8 cellular contexts compared by ENCODE assay signal in the genomic region with DNA sequence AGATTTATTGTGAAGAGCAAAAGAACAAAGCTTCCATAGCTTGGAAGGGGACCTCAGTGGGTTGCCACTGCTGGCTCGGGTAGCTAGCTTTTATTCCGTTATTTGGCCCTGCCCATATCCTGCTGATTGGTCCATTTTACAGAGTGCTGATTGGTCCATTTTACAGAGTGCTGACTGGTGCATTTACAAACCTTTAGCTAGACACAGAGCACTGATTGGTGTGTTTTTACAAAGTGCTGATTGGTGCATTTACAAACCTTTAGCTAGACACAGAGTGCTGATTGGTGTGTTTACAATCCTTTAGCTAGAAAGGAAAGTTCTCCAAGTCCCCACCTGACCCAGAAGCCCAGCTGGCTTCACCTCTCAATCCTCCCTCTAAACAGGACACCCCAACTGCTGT.
DNase-seq lines count a peak whose midpoint lies in the region; ATAC-seq, FAIRE-seq and TF ChIP-seq lines count a peak whose summit lies in the region.
"Not testable (repeated sequence)": the region's sequence is repeated elsewhere in the genome, so short reads cannot be mapped to it uniquely, and the experiment has no call there.

No MANE protein-coding gene starts in this region.

- H3K27ac Mint-ChIP-seq in WTC11, result not testable (repeated sequence)
- H3K27ac Mint-ChIP-seq in endodermal cell, result peak overlapping the region; percentile 90

- not testable (repeated sequence) for H3K9ac ChIP-seq in BLaER1; BLaER1 treated with 17β-estradiol and CSF1 and Interleukin-3, amounts not matched to agents 10 nM and 100 nM; K562 (ENCODE audit: insufficient read depth in 1 of 2, low read depth in 2 of 2, low read length in 2 of 2); endodermal cell (ENCODE audit: extremely low read depth, low read length, poor library complexity, severe bottlenecking); mesendoderm (ENCODE audit: low read length)

- TF ChIP-seq CTCF in A549 (IDR thresholded peaks at IDR 0.05); WTC11 (IDR thresholded peaks at IDR 0.05); K562 (IDR thresholded peaks at IDR 0.05 in 2 of 3, conservative IDR thresholded peaks at IDR 0.05 in 1 of 3; ENCODE audit: insufficient read depth in 2 of 3, low read depth in 1 of 3, low read length in 3 of 3); endodermal cell (conservative IDR thresholded peaks at IDR 0.05); esophagus muscularis mucosa (IDR thresholded peaks at IDR 0.05): not testable (repeated sequence)

- H4K20me1 ChIP-seq in BLaER1; BLaER1 treated with 17β-estradiol and CSF1 and Interleukin-3, amounts not matched to agents 10 nM and 100 nM; K562 (replicated peaks; ENCODE audit: control insufficient read depth, insufficient read depth, low read length): not testable (repeated sequence)

- CTCF ChIA-PET in A549 (lab: Yijun Ruan, JAX) (interaction anchor here (0.6 to 1.0 kb wide), 2 partner anchors 13 to 14 kb away, joined by 3 read pairs; no protein-coding TSS in a partner anchor), WTC11 (lab: Charles Lee) (interaction anchor here (1.4 kb wide), 1 partner anchor 8 kb away, joined by 4 read pairs; no protein-coding TSS in a partner anchor)
- CTCF ChIA-PET in K562 (lab: Yijun Ruan, JAX; ENCODE audit: low intra/inter-chr PET ratio), result not testable (repeated sequence)

- H3K27ac ChIP-seq in A549; BLaER1; BLaER1 treated with 17β-estradiol and CSF1 and Interleukin-3, amounts not matched to agents 10 nM and 100 nM; K562 (ENCODE audit: extremely low read depth, low read depth, low read length); endodermal cell (ENCODE audit: low read depth, low read length); esophagus muscularis mucosa (replicated peaks in 1 of 4); mesendoderm (ENCODE audit: low read depth, low read length): not testable (repeated sequence)

- in situ Hi-C loops in K562 (cut with MboI), result not testable (repeated sequence)

- H2BK5ac ChIP-seq in mesendoderm (ENCODE audit: low read length), result not testable (repeated sequence)

- DNase-seq in A549 (ENCODE audit: low read depth in 1 of 2, low spot score in 1 of 2); WTC11 (ENCODE audit: low spot score); K562 (ENCODE audit: extremely low read depth in 1 of 4, low spot score in 3 of 4); endodermal cell; mesendoderm: not testable (repeated sequence)
- peak; percentile 17 for DNase-seq in esophagus muscularis mucosa (ENCODE audit: extremely low spot score)

- H3K36me3 Mint-ChIP-seq in WTC11; endodermal cell (ENCODE audit: low read depth): not testable (repeated sequence)

- not testable (repeated sequence) for H3K4me2 ChIP-seq in A549; K562 (ENCODE audit: insufficient read depth, low read length); mesendoderm (ENCODE audit: low read length)
- H3K4me2 ChIP-seq in BLaER1, result peak overlapping the region; percentile 61
- H3K4me2 ChIP-seq in BLaER1 treated with 17β-estradiol and CSF1 and Interleukin-3, amounts not matched to agents 10 nM and 100 nM, result peak overlapping the region in 9 of 11 experiments; percentile 20 to 67 (median 40); a peak in 16 of 22 replicates

- not testable (repeated sequence) for H3K27me3 ChIP-seq in BLaER1; BLaER1 treated with 17β-estradiol and CSF1 and Interleukin-3, amounts not matched to agents 10 nM and 100 nM; K562 (ENCODE audit: control insufficient read depth in 2 of 2, insufficient read depth in 2 of 2, low read length in 2 of 2); endodermal cell (ENCODE audit: control insufficient read depth, insufficient read depth, low read length, poor library complexity, severe bottlenecking); esophagus muscularis mucosa; mesendoderm (ENCODE audit: insufficient read depth, low read length, poor library complexity)

- not testable (repeated sequence) for H2AFZ ChIP-seq in K562 (ENCODE audit: low read depth, low read length)

- not testable (repeated sequence) for H3K9me3 ChIP-seq in A549; BLaER1; K562 (replicated peaks; ENCODE audit: control insufficient read depth, insufficient read depth, low read depth, low read length); endodermal cell (ENCODE audit: control insufficient read depth, low read length); esophagus muscularis mucosa
- peaks cover under 1 to 14% (median 7%) of the 10 kb centered on the region in 11 experiments; a peak in 12 of 22 replicates for H3K9me3 ChIP-seq in BLaER1 treated with 17β-estradiol and CSF1 and Interleukin-3, amounts not matched to agents 10 nM and 100 nM (replicated peaks in 1 of 11)

- H4K8ac ChIP-seq in mesendoderm (ENCODE audit: low read depth, low read length), result not testable (repeated sequence)

- 12% methylated on average over 2 of the region's 2 CpGs for WGBS in A549 (ENCODE audit: missing lambda C conversion rate)
- WGBS in K562 (ENCODE audit: insufficient coverage, low coverage, missing lambda C conversion rate), result 44% methylated on average over 2 of the region's 2 CpGs
- 79 to 94% methylated on average over 2 of the region's 2 CpGs for WGBS in endodermal cell (ENCODE audit: insufficient coverage in 1 of 2, insufficient read length in 1 of 2), 2 experiments
- whole genome bisulfite sequencing in esophagus muscularis mucosa, result 27% methylated on average over 2 of the region's 2 CpGs
- WGBS in mesendoderm (ENCODE audit: extremely low coverage, insufficient coverage, low lambda C conversion rate), result no CpG with 5 or more reads among the region's 2 CpGs

- not testable (repeated sequence) for H3K36me3 ChIP-seq in BLaER1; BLaER1 treated with 17β-estradiol and CSF1 and Interleukin-3, amounts not matched to agents 10 nM and 100 nM; K562 (ENCODE audit: control insufficient read depth, insufficient read depth, low read length); endodermal cell (ENCODE audit: control insufficient read depth, insufficient read depth, low read length); esophagus muscularis mucosa; mesendoderm (ENCODE audit: control insufficient read depth, insufficient read depth, low read length)

- intact Hi-C loops in K562 (cut with micrococcal nuclease); esophagus muscularis mucosa (cut with DNase I): not testable (repeated sequence)

- not testable (repeated sequence) for H2AK5ac ChIP-seq in mesendoderm (ENCODE audit: low read length)

- not testable (repeated sequence) for H3K4ac ChIP-seq in mesendoderm (ENCODE audit: low read depth, low read length)

- peaks cover 18% of the 10 kb centered on the region for H3K27me3 Mint-ChIP-seq in WTC11 (ENCODE audit: low read depth)
- not testable (repeated sequence) for H3K27me3 Mint-ChIP-seq in endodermal cell (ENCODE audit: insufficient read depth)

- not testable (repeated sequence) for TF ChIP-seq EP300 in A549 (IDR thresholded peaks at IDR 0.05); K562 (IDR thresholded peaks at IDR 0.05; ENCODE audit: low read length); esophagus muscularis mucosa (IDR thresholded peaks at IDR 0.05)

- not testable (repeated sequence) for H2BK15ac ChIP-seq in mesendoderm (replicated peaks; ENCODE audit: low read depth)

- H3K23ac ChIP-seq in mesendoderm (ENCODE audit: low read length), result not testable (repeated sequence)

- H3K9me3 Mint-ChIP-seq in WTC11 (peaks cover 13% of the 10 kb centered on the region), endodermal cell (peaks cover 11% of the 10 kb centered on the region)

- ATAC-seq in A549, WTC11, K562: not testable (repeated sequence)

- H4K5ac ChIP-seq in mesendoderm (ENCODE audit: low read length), result not testable (repeated sequence)

- H3K4me3 ChIP-seq in A549; BLaER1; BLaER1 treated with 17β-estradiol and CSF1 and Interleukin-3, amounts not matched to agents 10 nM and 100 nM; K562; endodermal cell (ENCODE audit: low read length); esophagus muscularis mucosa; mesendoderm (ENCODE audit: low read length): not testable (repeated sequence)

- not testable (repeated sequence) for FAIRE-seq in A549 (lab: Jason Lieb, UNC); K562 (lab: Jason Lieb, UNC)

- H3K9me1 ChIP-seq in K562 (ENCODE audit: control insufficient read depth, insufficient read depth, low read length), result not testable (repeated sequence)

- not testable (repeated sequence) for H3K79me2 ChIP-seq in K562 (ENCODE audit: control insufficient read depth, insufficient read depth, low read length); mesendoderm (ENCODE audit: control insufficient read depth, insufficient read depth, low read length)

- H3K4me1 Mint-ChIP-seq in WTC11, result peaks cover 15% of the 10 kb centered on the region
- H3K4me1 Mint-ChIP-seq in endodermal cell, result peaks cover 52% of the 10 kb centered on the region

- POLR2A ChIA-PET in A549 (lab: Yijun Ruan, JAX); WTC11 (lab: Charles Lee): not testable (repeated sequence)
- POLR2A ChIA-PET in K562 (lab: Yijun Ruan, JAX), result interaction anchor here (0.9 kb wide), 1 partner anchor 9 kb away, joined by 3 read pairs; no protein-coding TSS in a partner anchor

- not testable (repeated sequence) for H3K56ac ChIP-seq in mesendoderm (ENCODE audit: low read length)

- BruUV-seq in K562 (replicated peaks; lab: Mats Ljungman, UMichigan), result not testable (repeated sequence)

- H3K4me1 ChIP-seq in A549; K562 (replicated peaks in 1 of 2; ENCODE audit: control insufficient read depth in 2 of 2, insufficient read depth in 2 of 2, low read length in 2 of 2); endodermal cell (ENCODE audit: control insufficient read depth, insufficient read depth, low read length); esophagus muscularis mucosa; mesendoderm (ENCODE audit: control insufficient read depth, low read depth, low read length): not testable (repeated sequence)
- H3K4me1 ChIP-seq in BLaER1, result peaks cover 13% of the 10 kb centered on the region; the same call in 1 of the 2 replicates
- peaks cover 0 to 10% (median 8%) of the 10 kb centered on the region in 10 experiments; a peak in 9 of 20 replicates for H3K4me1 ChIP-seq in BLaER1 treated with 17β-estradiol and CSF1 and Interleukin-3, amounts not matched to agents 10 nM and 100 nM

- H3K79me1 ChIP-seq in mesendoderm (ENCODE audit: low read length), result not testable (repeated sequence)

- H3K18ac ChIP-seq in mesendoderm (ENCODE audit: low read length), result peak overlapping the region; percentile 39

- TF ChIP-seq RAD21 in A549 (conservative IDR thresholded peaks at IDR 0.05 in 1 of 2, IDR thresholded peaks at IDR 0.05 in 1 of 2); K562 (CRISPR knock-in tag; conservative IDR thresholded peaks at IDR 0.05 in 1 of 2, IDR thresholded peaks at IDR 0.05 in 1 of 2): not testable (repeated sequence)

- not testable (repeated sequence) for H3K4me3 Mint-ChIP-seq in WTC11, endodermal cell

- not testable (repeated sequence) for H2BK120ac ChIP-seq in mesendoderm (ENCODE audit: low read depth, low read length)

- not testable (repeated sequence) for TF ChIP-seq POLR2A in A549 (IDR thresholded peaks at IDR 0.05; ENCODE audit: low read length); K562 (conservative IDR thresholded peaks at IDR 0.05); esophagus muscularis mucosa (IDR thresholded peaks at IDR 0.05; ENCODE audit: low read depth)
